ENCODE assay signal across 8 cellular contexts in genomic region chr9:37913480-37914153, GRCh38. TPM values are rescaled to one million over a fixed set of nuclear protein-coding genes. Genes with fewer than 3 reads are reported as not detected.
A peak's percentile ranks its signal among the peaks of the same experiment; 100 is the strongest.
DNase-seq lines count a peak whose midpoint lies in the region; ATAC-seq and TF ChIP-seq lines count a peak whose summit lies in the region.

No MANE protein-coding gene starts in this region.

- TF ChIP-seq POLR2A in spleen (IDR thresholded peaks at IDR 0.05): no peak

- ATAC-seq in HG02642 (IDR thresholded peaks at IDR 0.05; ENCODE audit: poor library complexity, unreplicated experiment): peak; percentile 72
- ATAC-seq in HG03571 (IDR thresholded peaks at IDR 0.05; ENCODE audit: unreplicated experiment): no peak

- peak; percentile 96 to 99 (median 98) for TF ChIP-seq CTCF in spleen (IDR thresholded peaks at IDR 0.05 in 8 of 11, conservative IDR thresholded peaks at IDR 0.05 in 3 of 11)

- H3K27ac ChIP-seq in spleen: peak overlapping the region in 3 of 8 donors; percentile 19 to 71 (median 52)

- H3K9me3 ChIP-seq in spleen: no peaks in the 10 kb centered on the region

- DNase-seq in GM04504 (ENCODE audit: low read depth) (peak; percentile 62), NCI-H1694 (lab: John Stamatoyannopoulos, UW) (peak; percentile 92), T-helper 9 cell (peak; percentile 77), astrocyte of the hippocampus (ENCODE audit: low read depth, low spot score) (peak; percentile 87), iPS DF 4.7 (ENCODE audit: extremely low read depth, low spot score) (peak; percentile 83), spleen (peak; percentile 85)

- H3K36me3 ChIP-seq in spleen: no peaks in the 10 kb centered on the region

- peak overlapping the region in 1 of 8 donors; percentile 23 for H3K4me3 ChIP-seq in spleen

- 51 to 60% (median 54%) methylated on average over 10 to 11 of the region's 11 CpGs for WGBS in spleen, 5 donors

- H3K4me1 ChIP-seq in spleen: peaks cover 5 to 68% (median 22%) of the 10 kb centered on the region in 6 donors

- intact Hi-C loops in spleen (cut with DNase I; ENCODE audit: low total_unique reads): loop anchor here (5.0 to 10.0 kb wide), 4 partner anchors 154 to 451 kb away; partner anchors contain the start of gene SHB

- H3K27me3 ChIP-seq in spleen (replicated peaks in 1 of 7): no peaks in the 10 kb centered on the region

RNA-seq across cellular contexts. Expression of gene SLC25A51, which starts 9.7 kb away (rescaled TPM):
- total RNA-seq in spleen: 10 to 100 TPM; 22.3 to 36.9 (median 32.9) TPM
- polyA plus RNA-seq in spleen: 1 to 10 TPM; 3.7 to 7.4 (median 5.1) TPM
